8 cellular contexts compared by ENCODE assay signal in genomic region chr1:8025061-8025670, GRCh38. TPM values are rescaled to one million over a fixed set of nuclear protein-coding genes. Genes with fewer than 3 reads are reported as not detected.
DNase-seq lines count a peak whose midpoint lies in the region; ATAC-seq and TF ChIP-seq lines count a peak whose summit lies in the region.

No MANE protein-coding gene starts in this region.

- peaks cover 26 to 49% (median 40%) of the 10 kb centered on the region in 11 experiments for H3K27me3 ChIP-seq in BLaER1 treated with 17β-estradiol and CSF1 and Interleukin-3, amounts not matched to agents 10 nM and 100 nM
- no peaks in the 10 kb centered on the region for H3K27me3 ChIP-seq in colonic mucosa

- H3K4me1 ChIP-seq in BLaER1 treated with 17β-estradiol and CSF1 and Interleukin-3, amounts not matched to agents 10 nM and 100 nM, result peaks cover 9 to 17% (median 12%) of the 10 kb centered on the region in 10 experiments; a peak in 19 of 20 replicates
- H3K4me1 ChIP-seq in colonic mucosa, result peaks cover 8% of the 10 kb centered on the region
- H3K4me1 ChIP-seq in mucosa of descending colon (ENCODE audit: low read depth), result peaks cover 20% of the 10 kb centered on the region

- intact Hi-C loops in colonic mucosa (cut with DNase I) (no loop called here), mucosa of descending colon (cut with DNase I, micrococcal nuclease) (loop anchor here in 1 of 2 donors (10.0 kb wide), 1 partner anchor 110 kb away; no protein-coding TSS in a partner anchor)

- peak overlapping the region; percentile 97 to 99 (median 98) for H3K4me2 ChIP-seq in BLaER1 treated with 17β-estradiol and CSF1 and Interleukin-3, amounts not matched to agents 10 nM and 100 nM

- DNase-seq in HT1080 (ENCODE audit: low read depth) (peak; percentile 36), colonic mucosa (no peak), mucosa of descending colon (no peak), AG20443 (ENCODE audit: low spot score) (no peak)

- peak overlapping the region in 2 of 11 experiments; percentile 56 to 60; a peak in 2 of 22 replicates for H3K27ac ChIP-seq in BLaER1 treated with 17β-estradiol and CSF1 and Interleukin-3, amounts not matched to agents 10 nM and 100 nM
- peak overlapping the region; percentile 68 for H3K27ac ChIP-seq in colonic mucosa

- ATAC-seq in mucosa of descending colon (no peak), HG02938 (IDR thresholded peaks at IDR 0.05; ENCODE audit: unreplicated experiment) (no peak), GM21825 (IDR thresholded peaks at IDR 0.05; ENCODE audit: unreplicated experiment) (no peak), HG03571 (IDR thresholded peaks at IDR 0.05; ENCODE audit: unreplicated experiment) (no peak)

- H3K36me3 ChIP-seq in BLaER1 treated with 17β-estradiol and CSF1 and Interleukin-3, amounts not matched to agents 10 nM and 100 nM, result no peaks in the 10 kb centered on the region
- H3K36me3 ChIP-seq in colonic mucosa (no peaks in the 10 kb centered on the region), mucosa of descending colon (ENCODE audit: low read depth) (no peaks in the 10 kb centered on the region)

- peak overlapping the region; percentile 52 to 84 (median 74); a peak in 21 of 22 replicates for H3K9ac ChIP-seq in BLaER1 treated with 17β-estradiol and CSF1 and Interleukin-3, amounts not matched to agents 10 nM and 100 nM
- peak overlapping the region; percentile 60 to 80 for H3K9ac ChIP-seq in colonic mucosa (ENCODE audit: low read depth in 2 of 2, low read length in 2 of 2)

- peak overlapping the region; percentile 63 to 77 (median 70) for H3K4me3 ChIP-seq in BLaER1 treated with 17β-estradiol and CSF1 and Interleukin-3, amounts not matched to agents 10 nM and 100 nM
- H3K4me3 ChIP-seq in colonic mucosa (peak overlapping the region; percentile 78), mucosa of descending colon (peak overlapping the region; percentile 79)

- TF ChIP-seq CTCF in colonic mucosa (IDR thresholded peaks at IDR 0.05) (no peak), mucosa of descending colon (IDR thresholded peaks at IDR 0.05) (no peak)

- H4K20me1 ChIP-seq in BLaER1 treated with 17β-estradiol and CSF1 and Interleukin-3, amounts not matched to agents 10 nM and 100 nM, result peaks cover 0 to 30% (median 0%) of the 10 kb centered on the region in 11 experiments; a peak in 5 of 22 replicates

- no peaks in the 10 kb centered on the region for H3K9me3 ChIP-seq in BLaER1 treated with 17β-estradiol and CSF1 and Interleukin-3, amounts not matched to agents 10 nM and 100 nM (replicated peaks in 1 of 11)
- H3K9me3 ChIP-seq in colonic mucosa, result no peaks in the 10 kb centered on the region
- H3K9me3 ChIP-seq in mucosa of descending colon, result no peaks in the 10 kb centered on the region

RNA-seq across cellular contexts. Expression of gene ERRFI1, which starts 0.9 kb away (rescaled TPM):
- 143 and 169 TPM in 2 replicates for total RNA-seq in HT1080 (2014; rRNA removed; shearing (Covaris generic))
- polyA plus RNA-seq in HT1080 (2015; cell fraction: cytosol; rRNA removed), result 293 and 378 TPM in 2 replicates
- polyA plus RNA-seq in HT1080 (2015; cell fraction: nucleus; rRNA removed), result 266 and 294 TPM in 2 replicates
- 10 to 100 TPM; 22.3 to 45.5 TPM for total RNA-seq in colonic mucosa
- total RNA-seq in mucosa of descending colon, result 10 to 100 TPM; 48.5 to 84.0 (median 50.2) TPM
